Comparison of ENCODE assay signal across 9 cellular contexts in the genomic region with DNA sequence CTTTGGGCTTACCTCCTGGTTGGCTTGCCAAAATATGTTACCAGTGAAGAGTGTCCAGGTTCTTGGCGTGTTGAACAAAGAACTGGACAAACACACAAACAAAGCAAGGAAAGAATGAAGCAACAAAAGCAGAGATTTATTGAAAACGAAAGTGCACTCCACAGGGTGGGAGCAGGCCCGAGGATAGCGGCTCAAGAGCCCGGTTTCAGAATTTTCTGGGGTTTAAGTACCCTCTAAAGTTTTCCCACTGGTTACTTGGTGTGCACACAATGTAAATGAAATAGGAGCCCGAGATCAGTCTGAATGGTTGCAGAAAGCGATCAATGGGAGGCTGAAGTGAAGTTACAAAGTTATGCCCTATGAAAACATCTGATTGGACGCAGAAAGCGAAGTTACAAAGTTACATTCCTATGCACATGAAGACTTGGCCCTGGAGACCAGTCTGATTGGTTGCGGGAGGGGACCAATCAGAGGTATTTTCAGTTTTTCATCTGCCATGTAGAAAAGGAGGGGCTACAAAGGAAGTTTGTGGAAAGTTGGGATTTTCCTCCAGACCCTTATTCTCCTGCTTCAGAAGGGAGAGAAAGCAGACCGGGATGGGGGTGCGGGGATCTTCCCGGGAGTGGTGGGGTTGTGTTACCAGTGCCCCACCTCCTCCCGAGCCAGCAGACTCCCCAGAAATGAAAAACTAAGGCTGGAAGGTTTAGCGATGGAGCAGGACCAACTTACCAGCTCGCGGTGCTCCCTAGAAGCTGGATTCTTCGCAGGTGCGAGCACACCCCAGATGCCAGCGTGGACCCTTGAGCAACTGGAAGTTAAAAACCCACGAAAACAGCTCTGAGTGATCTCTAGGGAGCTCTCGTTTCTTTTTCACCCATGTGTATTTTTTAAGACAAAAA. TPM values are rescaled to one million over a fixed set of nuclear protein-coding genes. Genes with fewer than 3 reads are reported as not detected.
DNase-seq lines count a peak whose midpoint lies in the region; ATAC-seq, FAIRE-seq and TF ChIP-seq lines count a peak whose summit lies in the region.
"Had no signal": no experiment of that assay in that cellular context is flagged by ENCODE, and none has a peak within 500 bp of the region (broad histone marks: within the 10 kb centered on the region; RNA-seq: fewer than 3 reads in every experiment).

TSS of gene SLFN12 (minus strand) at position 325 of the 899 bp plus-strand sequence. CDS start 9,472 bp downstream, outside the sequence.

- CTCF ChIA-PET in PC-3 (lab: Charles Lee), result no interaction called here

- H3K27me3 Mint-ChIP-seq in HFFc6 (ENCODE audit: insufficient read depth), result peaks cover 2% of the 10 kb centered on the region; the same call in 1 of the 2 replicates

- peaks cover 35% of the 10 kb centered on the region for H3K36me3 Mint-ChIP-seq in HFFc6 (ENCODE audit: low read depth)

- ATAC-seq in PC-3, result no peak
- ATAC-seq in pancreas, result peak; percentile 88 to 92 (median 90)

- FAIRE-seq in pancreas (lab: Jason Lieb, UNC), result peak; percentile 81
- FAIRE-seq: islet of Langerhans had no signal

- no peaks in the 10 kb centered on the region for H3K9me3 ChIP-seq in PC-3 (ENCODE audit: low read length)
- H3K9me3 ChIP-seq in pancreas, result no peaks in the 10 kb centered on the region

- no peaks in the 10 kb centered on the region for H3K79me2 ChIP-seq in PC-3 (ENCODE audit: low read length)

- WGBS in pancreas, 2 donors, result 6 to 13% methylated on average over 22 of the region's 22 CpGs

- DNase-seq in GM12864 (ENCODE audit: low read depth) (peak; percentile 47), HFFc6 (peak; percentile 96), PC-3 (no peak), globus pallidus (ENCODE audit: low spot score) (peak; percentile 55), pancreas (peak in 3 of 6 donors; percentile 25 to 67 (median 56)), NCI-H128 (lab: John Stamatoyannopoulos, UW; ENCODE audit: unreplicated experiment) (no peak), DMS79 (lab: John Stamatoyannopoulos, UW) (no peak)
- DNase-seq in activated naive CD4-positive, alpha-beta T cell treated with anti-CD3 and anti-CD28 coated beads, Interleukin-2, amount 50 U/mL, for 16 hours, result peak; percentile 40

- no TSS peak for BruUV-seq in PC-3 (replicated peaks; lab: Mats Ljungman, UMichigan)

- no peak within 1 kb of the TSS for H2AFZ ChIP-seq in PC-3 (ENCODE audit: low read length)

- H3K36me3 ChIP-seq in PC-3 (ENCODE audit: low read depth, low read length), result no peaks in the 10 kb centered on the region
- no peaks in the 10 kb centered on the region for H3K36me3 ChIP-seq in pancreas

- H3K4me1 ChIP-seq in PC-3 (ENCODE audit: insufficient read depth, low read length) (peaks cover 11% of the 10 kb centered on the region), pancreas (peaks cover 0 to 10% (median 0%) of the 10 kb centered on the region in 3 donors)

- H3K27me3 ChIP-seq in PC-3 (ENCODE audit: low read length), result no peaks in the 10 kb centered on the region
- no peaks in the 10 kb centered on the region for H3K27me3 ChIP-seq in pancreas

- TF ChIP-seq CTCF in GM12864 (IDR thresholded peaks at IDR 0.05; ENCODE audit: low read depth, low read length, missing control alignments) (no peak), HFFc6 (IDR thresholded peaks at IDR 0.05) (no peak), PC-3 (conservative IDR thresholded peaks at IDR 0.05; ENCODE audit: low read depth, low read length) (no peak), pancreas (IDR thresholded peaks at IDR 0.05) (no peak)

- no peaks in the 10 kb centered on the region for H4K20me1 ChIP-seq in PC-3 (ENCODE audit: low read length)

- H3F3A ChIP-seq in PC-3 (ENCODE audit: low read length, unreplicated experiment), result no peaks in the 10 kb centered on the region

- POLR2A ChIA-PET in PC-3 (lab: Charles Lee; ENCODE audit: unreplicated experiment), result no interaction called here

- H3K4me3 ChIP-seq in GM12864 (ENCODE audit: low read depth, low read length), result peak within 1 kb of the TSS; percentile 56
- no peak within 1 kb of the TSS for H3K4me3 ChIP-seq in PC-3 (ENCODE audit: low read length)
- H3K4me3 ChIP-seq in pancreas, result peak within 1 kb of the TSS; percentile 26 to 59 (median 48)

- no peaks in the 10 kb centered on the region for H3K9me2 ChIP-seq in PC-3 (replicated peaks; ENCODE audit: low read length)

- H3K27ac Mint-ChIP-seq in HFFc6, result peak within 1 kb of the TSS; percentile 98

- intact Hi-C loops in PC-3 (cut with micrococcal nuclease), result no loop called here
- intact Hi-C loops in pancreas (cut with DNase I), result no loop called here

- H3K27ac ChIP-seq in PC-3 (ENCODE audit: low read length), result no peak within 1 kb of the TSS
- H3K27ac ChIP-seq in pancreas, result peak within 1 kb of the TSS; percentile 38 to 76 (median 68)

- H3K9ac ChIP-seq in PC-3 (ENCODE audit: low read length), result no peak within 1 kb of the TSS

- no peaks in the 10 kb centered on the region for H3K9me3 Mint-ChIP-seq in HFFc6

- H3K4me1 Mint-ChIP-seq in HFFc6 (ENCODE audit: low read depth), result peaks cover 37% of the 10 kb centered on the region

- H3K4me2 ChIP-seq in PC-3 (ENCODE audit: low read length), result peak within 1 kb of the TSS; percentile 21; the same call in 1 of the 2 replicates

- peak within 1 kb of the TSS; percentile 95 for H3K4me3 Mint-ChIP-seq in HFFc6

RNA-seq across cellular contexts. Expression of gene SLFN12, which starts in this region (rescaled TPM):
- total RNA-seq in HFFc6 (2021; fragmentation: NEBNext Ultra II Directional; extraction: Animal tissue kit (Norgen Biotek cat#: 25700)), result 10 to 100 TPM; 24.9 to 33.5 (median 30.3) TPM
- total RNA-seq in PC-3 (2014; rRNA removed), result not detected in 2 replicates
- total RNA-seq in pancreas, result 1 to 10 TPM; 1.3 to 8.0 (median 2.0) TPM
- 1 to 10 TPM; 1.3 to 2.1 TPM for polyA plus RNA-seq in pancreas

Comparison
In these comparisons a context has a peak if more than half of its experiments do, and no peak if none do; other contexts are left out.
1. DNase-seq: peak in GM12864 (single experiment), HFFc6 (single experiment), activated naive CD4-positive, alpha-beta T cell treated with anti-CD3 and anti-CD28 coated beads, Interleukin-2, amount 50 U/mL, for 16 hours (single experiment) and globus pallidus (single experiment); none in PC-3 (single experiment), NCI-H128 (single experiment) and DMS79 (single experiment).